In the genomic region with DNA sequence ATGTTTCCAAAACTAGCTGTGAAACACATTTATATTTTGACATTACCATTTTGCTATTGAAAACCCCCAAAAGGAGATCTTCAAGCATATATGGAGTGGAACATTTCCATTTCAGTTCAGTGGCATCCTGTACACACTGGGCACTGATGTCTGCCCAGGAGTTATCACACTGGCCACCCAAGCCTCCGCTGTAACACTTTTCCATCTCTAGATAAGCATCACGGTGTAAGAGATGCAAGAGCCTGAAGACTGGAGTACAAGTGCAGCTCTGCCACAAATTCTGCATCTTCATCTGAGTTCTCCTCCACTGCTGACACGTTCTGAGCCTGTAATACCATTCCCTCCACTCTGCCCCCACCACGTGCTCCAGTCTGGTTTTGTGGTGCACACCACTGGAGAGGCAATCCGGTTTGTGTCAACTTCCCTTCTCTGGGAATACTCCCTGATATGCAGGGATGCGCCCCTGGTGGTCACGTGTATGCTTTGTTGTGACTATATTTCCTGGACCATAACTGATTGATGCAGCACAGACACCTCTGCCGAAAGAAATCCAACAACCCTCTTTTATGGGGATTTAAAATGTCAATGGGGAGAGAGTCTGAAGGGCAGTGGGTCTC, we compare ENCODE assay signal across 9 cellular contexts. TPM values are rescaled to one million over a fixed set of nuclear protein-coding genes. Genes with fewer than 3 reads are reported as not detected.
DNase-seq lines count a peak whose midpoint lies in the region; ATAC-seq, FAIRE-seq and TF ChIP-seq lines count a peak whose summit lies in the region.
"Had no signal": no experiment of that assay in that cellular context is flagged by ENCODE, and none has a peak within 500 bp of the region (broad histone marks: within the 10 kb centered on the region; RNA-seq: fewer than 3 reads in every experiment).

No MANE protein-coding gene starts in this region.

- H3K27ac ChIP-seq in A549 = no peak overlapping the region
- peak overlapping the region in 1 of 2 experiments; percentile 60; a peak in 2 of 4 replicates for H3K27ac ChIP-seq in SK-N-SH (ENCODE audit: low read depth in 2 of 2, low read length in 1 of 2)
- H3K27ac ChIP-seq in left ventricle myocardium inferior (replicated peaks) = no peak overlapping the region

- peaks cover 42% of the 10 kb centered on the region for H4K20me1 ChIP-seq in SK-N-SH (ENCODE audit: insufficient read depth)

- intact Hi-C loops in left ventricle myocardium inferior (cut with micrococcal nuclease) = no loop called here

- H3F3A ChIP-seq in SK-N-SH (replicated peaks; ENCODE audit: insufficient read depth) = peaks cover 10% of the 10 kb centered on the region

- in situ Hi-C loops in G401 (cut with HindIII; ENCODE audit: low sequenced_read_pairs) (no loop called here), GM13976 (cut with MboI; ENCODE audit: low sequenced_read_pairs, unreplicated experiment) (no loop called here)

- CTCF ChIA-PET in A549 (lab: Yijun Ruan, JAX) = interaction anchor here (0.9 kb wide), 1 partner anchor 28 kb away, joined by 3 read pairs; no protein-coding TSS in a partner anchor
- CTCF ChIA-PET in SK-N-SH (lab: Yijun Ruan, JAX) = interaction anchor here (0.6 to 2.6 kb wide), 16 partner anchors 9 to 1827 kb away, joined by 3 to 18 read pairs (median 3); partner anchors contain the start of gene SPTLC2

- WGBS in A549 (ENCODE audit: missing lambda C conversion rate) = 56% methylated on average over 8 of the region's 8 CpGs
- WGBS in SK-N-SH (ENCODE audit: low lambda C conversion rate) = 31% methylated on average over 8 of the region's 8 CpGs

- H3K9ac ChIP-seq in SK-N-SH = no peak overlapping the region

- TF ChIP-seq RAD21 in A549 (conservative IDR thresholded peaks at IDR 0.05 in 1 of 2, IDR thresholded peaks at IDR 0.05 in 1 of 2) = no peak
- peak; percentile 37 for TF ChIP-seq RAD21 in SK-N-SH (IDR thresholded peaks at IDR 0.05; ENCODE audit: low read length)

- POLR2A ChIA-PET in A549 (lab: Yijun Ruan, JAX) (no interaction called here), SK-N-SH (lab: Yijun Ruan, JAX) (no interaction called here)

- FAIRE-seq in A549 (lab: Jason Lieb, UNC) = no peak
- FAIRE-seq: GM18507 had no signal

- no peaks in the 10 kb centered on the region for H3K9me3 ChIP-seq in A549
- no peaks in the 10 kb centered on the region for H3K9me3 ChIP-seq in SK-N-SH
- no peaks in the 10 kb centered on the region for H3K9me3 ChIP-seq in left ventricle myocardium inferior (replicated peaks)

- TF ChIP-seq EP300 in A549 (IDR thresholded peaks at IDR 0.05) (no peak), SK-N-SH (IDR thresholded peaks at IDR 0.05; ENCODE audit: borderline replicate concordance in 1 of 2, low read depth in 1 of 2, low read length in 1 of 2) (peak in 1 of 2 experiments; percentile 5; a peak in 1 of 4 replicates)

- no peak overlapping the region for H3K4me3 ChIP-seq in A549
- no peak overlapping the region for H3K4me3 ChIP-seq in GM12865 (ENCODE audit: low read depth, low read length)
- H3K4me3 ChIP-seq in SK-N-SH (ENCODE audit: low read depth in 2 of 2, low read length in 1 of 2) = no peak overlapping the region
- H3K4me3 ChIP-seq in left ventricle myocardium inferior = no peak overlapping the region

- peaks cover 0 to 7% of the 10 kb centered on the region in 2 experiments for H3K36me3 ChIP-seq in SK-N-SH (replicated peaks in 1 of 2; ENCODE audit: control insufficient read depth in 1 of 2, insufficient read depth in 2 of 2, low read length in 1 of 2)
- H3K36me3 ChIP-seq in left ventricle myocardium inferior = no peaks in the 10 kb centered on the region

- H3K4me1 ChIP-seq in A549 (peaks cover 54% of the 10 kb centered on the region), SK-N-SH (ENCODE audit: control insufficient read depth in 1 of 2, insufficient read depth in 2 of 2, low read depth in 1 of 2, low read length in 1 of 2) (peaks cover 11 to 16% of the 10 kb centered on the region in 2 experiments; a peak in 3 of 4 replicates), left ventricle myocardium inferior (peaks cover 46% of the 10 kb centered on the region)

- H3K27me3 ChIP-seq in SK-N-SH (ENCODE audit: insufficient read depth) (no peaks in the 10 kb centered on the region), left ventricle myocardium inferior (ENCODE audit: low read depth) (no peaks in the 10 kb centered on the region)

- no peak for TF ChIP-seq POLR2A in A549 (IDR thresholded peaks at IDR 0.05; ENCODE audit: low read length)

- peaks cover 100% of the 10 kb centered on the region for H3K79me2 ChIP-seq in SK-N-SH (ENCODE audit: insufficient read depth)

- TF ChIP-seq CTCF in A549 (IDR thresholded peaks at IDR 0.05) (peak; percentile 41; the same call in 2 of the 3 replicates), GM12865 (IDR thresholded peaks at IDR 0.05; ENCODE audit: insufficient read depth, low read depth, low read length, missing control alignments) (peak; percentile 23), SK-N-SH (IDR thresholded peaks at IDR 0.05) (peak; percentile 66), left ventricle myocardium inferior (IDR thresholded peaks at IDR 0.05; ENCODE audit: borderline replicate concordance) (no peak), GM13976 (IDR thresholded peaks at IDR 0.05; ENCODE audit: borderline replicate concordance, control extremely low read depth, extremely low read depth, insufficient read depth, missing control alignments) (no peak)

- H3K9me2 ChIP-seq in SK-N-SH = no peaks in the 10 kb centered on the region

- H2AFZ ChIP-seq in SK-N-SH (ENCODE audit: low read depth) = no peak overlapping the region

- peak overlapping the region; percentile 32; the same call in 2 of the 3 replicates for H3K4me2 ChIP-seq in A549
- no peak overlapping the region for H3K4me2 ChIP-seq in SK-N-SH

- ATAC-seq in A549 (peak; percentile 90 to 92), HG03139 (IDR thresholded peaks at IDR 0.05; ENCODE audit: unreplicated experiment) (no peak)

- DNase-seq in A549 (ENCODE audit: low read depth in 1 of 2, low spot score in 1 of 2) (peak; percentile 53 to 56), GM12865 (ENCODE audit: low read depth) (no peak), SK-N-SH (peak; percentile 78), left ventricle myocardium inferior (peak; percentile 22), NCI-H1436 (lab: John Stamatoyannopoulos, UW) (no peak), G401 (ENCODE audit: low spot score) (no peak), GM13976 (ENCODE audit: low spot score) (no peak)

TF ChIP-seq in A549, 52 proteins besides CTCF, POLR2A, EP300 and RAD21 (continues in another document):
- TF ChIP-seq NFE2L2 (conservative IDR thresholded peaks at IDR 0.05; ENCODE audit: low read length) = no peak
- TF ChIP-seq, protein P1, sequence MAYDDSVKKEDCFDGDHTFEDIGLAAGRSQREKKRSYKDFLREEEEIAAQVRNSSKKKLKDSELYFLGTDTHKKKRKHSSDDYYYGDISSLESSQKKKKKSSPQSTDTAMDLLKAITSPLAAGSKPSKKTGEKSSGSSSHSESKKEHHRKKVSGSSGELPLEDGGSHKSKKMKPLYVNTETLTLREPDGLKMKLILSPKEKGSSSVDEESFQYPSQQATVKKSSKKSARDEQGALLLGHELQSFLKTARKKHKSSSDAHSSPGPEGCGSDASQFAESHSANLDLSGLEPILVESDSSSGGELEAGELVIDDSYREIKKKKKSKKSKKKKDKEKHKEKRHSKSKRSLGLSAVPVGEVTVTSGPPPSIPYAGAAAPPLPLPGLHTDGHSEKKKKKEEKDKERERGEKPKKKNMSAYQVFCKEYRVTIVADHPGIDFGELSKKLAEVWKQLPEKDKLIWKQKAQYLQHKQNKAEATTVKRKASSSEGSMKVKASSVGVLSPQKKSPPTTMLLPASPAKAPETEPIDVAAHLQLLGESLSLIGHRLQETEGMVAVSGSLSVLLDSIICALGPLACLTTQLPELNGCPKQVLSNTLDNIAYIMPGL (CRISPR knock-in tag; IDR thresholded peaks at IDR 0.05; ENCODE audit: borderline replicate concordance) = no peak

TF ChIP-seq in SK-N-SH, 30 proteins besides CTCF, POLR2A, EP300 and RAD21:
- TF ChIP-seq MEF2A (IDR thresholded peaks at IDR 0.05; ENCODE audit: borderline replicate concordance, low read depth) (no peak), CHD2 (IDR thresholded peaks at IDR 0.05; ENCODE audit: low read length, partially characterized antibody) (peak; percentile 48), RCOR1 (IDR thresholded peaks at IDR 0.05; ENCODE audit: low read length) (0 out of 2 replicates have a peak, but pooled peaks have one; percentile 14), MAX (IDR thresholded peaks at IDR 0.05; ENCODE audit: low read depth) (peak; percentile 86), RFX5 (IDR thresholded peaks at IDR 0.05; ENCODE audit: low read length) (no peak), GATA2 (CRISPR knock-in tag; IDR thresholded peaks at IDR 0.05) (peak; percentile 65), TCF12 (IDR thresholded peaks at IDR 0.05) (0 out of 2 replicates have a peak, but pooled peaks have one; percentile 15), USF1 (IDR thresholded peaks at IDR 0.05; ENCODE audit: borderline replicate concordance, low read depth) (peak; percentile 47; the same call in 1 of the 2 replicates), MXI1 (IDR thresholded peaks at IDR 0.05; ENCODE audit: low read depth, low read length) (peak; percentile 96)

RNA-seq across cellular contexts. Expression of gene SPTLC2, which starts 12.7 kb away (rescaled TPM):
- polyA plus RNA-seq in A549 (2011; rRNA removed) = 29.9 and 30.9 TPM in 2 replicates
- 8.3 and 9.1 TPM in 2 replicates for polyA plus RNA-seq in A549 (2012; cell fraction: cytosol; rRNA removed)
- polyA plus RNA-seq in A549 (2012; cell fraction: nucleus; rRNA removed) = 4.3 and 13.7 TPM in 2 replicates
- polyA plus RNA-seq in A549 (2017; fragmentation: RNase III; extraction: RNeasy Plus Mini Kit Qiagen cat#74134 plus additional on column Dnase treatment) = 16.3 to 17.6 TPM (median 17.2 TPM) in 3 replicates
- polyA minus RNA-seq in A549 (2011; rRNA and poly(A)+ RNA removed) = 25.7 and 28.9 TPM in 2 replicates
- polyA plus RNA-seq in SK-N-SH (2012; rRNA removed) = 10.2 and 14.4 TPM in 2 replicates
- 15.6 and 17.0 TPM in 2 replicates for polyA plus RNA-seq in SK-N-SH (2012; cell fraction: cytosol; rRNA removed)
- polyA plus RNA-seq in SK-N-SH (2012; cell fraction: nucleus; rRNA removed) = 6.9 and 10.0 TPM in 2 replicates
- total RNA-seq in left ventricle myocardium inferior = 11.5 TPM
- 17.9 and 20.6 TPM in 2 replicates for total RNA-seq in G401 (2014; rRNA removed; shearing (Covaris generic))

Comparison
In these comparisons a context has a peak if more than half of its experiments do, and no peak if none do; other contexts are left out.
1. DNase-seq: peak in A549 (2 of 2), SK-N-SH (single experiment) and left ventricle myocardium inferior (single experiment); none in GM12865 (single experiment), NCI-H1436 (single experiment), G401 (single experiment) and GM13976 (single experiment).
2. CTCF ChIP-seq: peak in A549 (single experiment), GM12865 (single experiment) and SK-N-SH (single experiment); none in left ventricle myocardium inferior (single experiment) and GM13976 (single experiment).
3. Of the 12 proteins assayed by ChIP-seq in both A549 and SK-N-SH: peak only in A549: USF2; only in SK-N-SH: CHD2, RAD21 and RCOR1; in both: CTCF and MAX; in neither: 5; mixed calls (peak in some experiments, not most) for 1.